24 cellular contexts compared by ENCODE assay signal in the genomic region with DNA sequence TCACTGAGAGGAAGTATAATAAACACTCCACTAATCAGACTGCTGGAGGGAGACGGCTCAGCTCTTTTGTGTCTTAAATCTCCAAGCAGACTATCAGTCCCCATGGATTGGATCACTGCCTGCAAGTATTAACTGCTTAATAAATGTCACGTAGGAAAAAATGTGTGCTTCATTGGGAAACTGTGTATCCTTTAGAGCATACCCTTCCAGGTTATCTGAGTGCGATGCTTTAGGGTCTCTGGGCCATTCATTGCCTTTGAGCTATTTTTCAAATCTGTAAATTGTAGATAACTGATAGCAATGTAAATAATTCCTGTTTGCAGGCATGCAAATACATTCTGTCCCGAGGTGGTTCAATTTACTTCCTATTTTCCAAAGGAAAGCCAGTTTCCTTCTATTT. TPM values are rescaled to one million over a fixed set of nuclear protein-coding genes. Genes with fewer than 3 reads are reported as not detected.
DNase-seq lines count a peak whose midpoint lies in the region; ATAC-seq, FAIRE-seq and TF ChIP-seq lines count a peak whose summit lies in the region.
"Had no signal": no experiment of that assay in that cellular context is flagged by ENCODE, and none has a peak within 500 bp of the region (broad histone marks: within the 10 kb centered on the region; RNA-seq: fewer than 3 reads in every experiment).

No MANE protein-coding gene starts in this region.

- H3K36me3 ChIP-seq in heart left ventricle: no peaks in the 10 kb centered on the region
- no peaks in the 10 kb centered on the region for H3K36me3 ChIP-seq in lung (ENCODE audit: control insufficient read depth in 2 of 2, insufficient read depth in 2 of 2, low read length in 2 of 2)
- no peaks in the 10 kb centered on the region for H3K36me3 ChIP-seq in upper lobe of right lung
- H3K36me3 ChIP-seq in esophagus squamous epithelium: no peaks in the 10 kb centered on the region
- H3K36me3 ChIP-seq: cardiac muscle cell, right lobe of liver, vagina had no signal

- DNase-seq in heart left ventricle (peak in 1 of 5 donors; percentile 4), Right ventricle myocardium inferior (ENCODE audit: missing footprints) (no peak), dermis blood vessel endothelial cell (peak; percentile 44), lung (ENCODE audit: low spot score) (peak; percentile 22), upper lobe of right lung (no peak), HTR-8/SVneo (ENCODE audit: insufficient read length, low spot score) (no peak), NCI-H2029 treated with DMSO at 0.1 percent for 48 hours (lab: John Stamatoyannopoulos, UW) (no peak), esophagus squamous epithelium (lab: John Stamatoyannopoulos, UW) (no peak)
- DNase-seq: activated CD4-positive, alpha-beta T cell treated with anti-CD3 and anti-CD28 coated beads for 4 hours; activated T-cell treated with anti-CD3 and anti-CD28 coated beads for 4 hours; aorta; KBM-7; mammary epithelial cell; OCI-M1; posterior cingulate gyrus; right lobe of liver; stimulated activated CD4-positive, alpha-beta T cell treated with anti-CD3 and anti-CD28 coated beads, Interleukin-4, amount 100 ng/mL, for 4 hours; stimulated activated naive CD4-positive, alpha-beta T cell; testis had no signal

- H3K27me3 ChIP-seq in heart left ventricle (no peaks in the 10 kb centered on the region), lung (ENCODE audit: control insufficient read depth, insufficient read depth) (no peaks in the 10 kb centered on the region), upper lobe of right lung (no peaks in the 10 kb centered on the region), esophagus squamous epithelium (peaks cover 0 to 3% (median 0%) of the 10 kb centered on the region in 4 donors)
- H3K27me3 ChIP-seq: cardiac muscle cell, right lobe of liver, testis, vagina had no signal

- H3K9me3 ChIP-seq in heart left ventricle (no peaks in the 10 kb centered on the region), lung (ENCODE audit: control insufficient read depth in 2 of 2, insufficient read depth in 1 of 2, low read length in 1 of 2) (no peaks in the 10 kb centered on the region), upper lobe of right lung (no peaks in the 10 kb centered on the region), esophagus squamous epithelium (no peaks in the 10 kb centered on the region)
- H3K9me3 ChIP-seq: right lobe of liver, testis, vagina had no signal

- H3K4me1 ChIP-seq in heart left ventricle (peaks cover 0 to 71% (median 48%) of the 10 kb centered on the region in 12 donors), lung (ENCODE audit: control insufficient read depth in 2 of 2, insufficient read depth in 2 of 2, low read length in 2 of 2) (peaks cover 8 to 12% of the 10 kb centered on the region in 2 donors), upper lobe of right lung (peaks cover 22% of the 10 kb centered on the region), esophagus squamous epithelium (peaks cover 0 to 29% (median 10%) of the 10 kb centered on the region in 3 donors)

- TF ChIP-seq POLR2A in heart left ventricle (IDR thresholded peaks at IDR 0.05): no peak
- TF ChIP-seq POLR2A in esophagus squamous epithelium (IDR thresholded peaks at IDR 0.05): no peak

- H3K4me3 ChIP-seq in heart left ventricle (peak overlapping the region in 1 of 12 donors; percentile 12), lung (no peak overlapping the region), upper lobe of right lung (no peak overlapping the region), esophagus squamous epithelium (no peak overlapping the region)
- H3K4me3 ChIP-seq: cardiac muscle cell, right lobe of liver, testis, vagina had no signal

- intact Hi-C loops in heart left ventricle (cut with DNase I): loop anchor here in 8 of 10 donors (5.0 to 10.0 kb wide), 3 partner anchors 46 to 379 kb away; partner anchors contain the start of genes VASH1 (in 5 of the 8) and CIPC (in 1 of the 8)
- intact Hi-C loops in Right ventricle myocardium inferior (cut with DNase I): loop anchor here (10.0 kb wide), 1 partner anchor 379 kb away; the partner anchor contains the start of gene CIPC
- intact Hi-C loops in upper lobe of right lung (cut with DNase I): loop anchor here (10.0 kb wide), 1 partner anchor 69 kb away; no protein-coding TSS in a partner anchor
- intact Hi-C loops in esophagus squamous epithelium (cut with DNase I): loop anchor here (10.0 kb wide), 1 partner anchor 69 kb away; no protein-coding TSS in a partner anchor

- peak overlapping the region; percentile 35 to 93 (median 72) for H3K27ac ChIP-seq in heart left ventricle
- peak overlapping the region in 1 of 2 donors; percentile 84 for H3K27ac ChIP-seq in lung (ENCODE audit: low read depth in 1 of 2, low read length in 1 of 2)
- H3K27ac ChIP-seq in upper lobe of right lung: peak overlapping the region; percentile 36
- peak overlapping the region in 2 of 4 donors; percentile 47 to 48 for H3K27ac ChIP-seq in esophagus squamous epithelium
- H3K27ac ChIP-seq: C4-2B, cardiac muscle cell, testis, vagina had no signal

- FAIRE-seq in HTR-8/SVneo (lab: Jason Lieb, UNC): no peak
- FAIRE-seq: islet of Langerhans had no signal

- ATAC-seq in heart left ventricle (no peak), Right ventricle myocardium inferior (no peak), lung (ENCODE audit: insufficient read depth, low FRiP score) (no peak), upper lobe of right lung (no peak)
- ATAC-seq: HCT116 had no signal

- TF ChIP-seq CTCF in heart left ventricle (IDR thresholded peaks at IDR 0.05) (no peak), lung (IDR thresholded peaks at IDR 0.05; ENCODE audit: control extremely low read depth, extremely low read depth) (no peak), upper lobe of right lung (IDR thresholded peaks at IDR 0.05) (no peak), esophagus squamous epithelium (IDR thresholded peaks at IDR 0.05) (no peak)

- WGBS in heart left ventricle, 4 donors: 44 to 57% (median 52%) methylated on average over 4 of the region's 4 CpGs
- WGBS in lung, 2 donors: 45 to 60% methylated on average over 4 of the region's 4 CpGs
- 41 to 42% methylated on average over 4 of the region's 4 CpGs for WGBS in esophagus squamous epithelium, 2 donors

RNA-seq across cellular contexts. Expression of gene VASH1, which starts 45.0 kb away (rescaled TPM):
- total RNA-seq in heart left ventricle (10 to 100 TPM in 6 of 9 donors, 1 to 10 TPM in 3; 7.8 to 30.8 (median 11.1) TPM), Right ventricle myocardium inferior (14.4 TPM), dermis blood vessel endothelial cell (97.0 and 97.9 TPM in 2 replicates), lung (10 to 100 TPM; 22.9 to 25.4 TPM), upper lobe of right lung (37.1 TPM), esophagus squamous epithelium (1 to 10 TPM; 1.3 to 5.7 (median 3.0) TPM)
- polyA plus RNA-seq in heart left ventricle (10 to 100 TPM in 1 of 2 donors, 1 to 10 TPM in 1; 9.9 to 25.2 TPM), lung (10 to 100 TPM; 10.5 to 13.1 TPM)

Comparison
In these comparisons a context has a peak if more than half of its experiments do, and no peak if none do; other contexts are left out.
1. DNase-seq: peak in dermis blood vessel endothelial cell (single experiment) and lung (single experiment); none in Right ventricle myocardium inferior (single experiment), upper lobe of right lung (single experiment), HTR-8/SVneo (single experiment), NCI-H2029 treated with DMSO at 0.1 percent for 48 hours (single experiment) and esophagus squamous epithelium (single experiment).